ENCODE assay signal across 7 cellular contexts in the genomic region with DNA sequence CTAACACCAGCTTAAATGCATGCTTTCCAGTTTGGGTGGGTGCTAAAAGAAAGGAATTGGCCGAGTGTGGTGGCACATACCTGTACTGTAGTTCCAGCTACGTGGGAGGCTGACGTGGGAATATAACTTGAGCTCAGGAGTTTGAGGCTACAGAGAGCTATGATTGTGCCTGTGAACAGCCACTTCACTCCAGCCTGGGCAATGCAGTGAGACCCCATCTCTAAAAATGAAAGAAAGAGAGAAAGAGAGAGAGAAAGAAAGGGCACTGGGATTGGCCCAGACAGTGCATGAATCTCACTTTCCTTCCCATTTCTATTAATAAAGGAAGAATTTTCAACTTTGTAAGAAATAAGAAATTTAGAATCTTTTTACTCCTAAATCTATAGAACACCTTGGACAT.
"Had no signal": no experiment of that assay in that cellular context is flagged by ENCODE, and none has a peak within 500 bp of the region (broad histone marks: within the 10 kb centered on the region; RNA-seq: fewer than 3 reads in every experiment).

No MANE protein-coding gene starts in this region.

- DNase-seq: H7, IMR-90 had no signal

- FAIRE-seq: HTR-8/SVneo, K562 had no signal

- H2AFZ ChIP-seq: GM23338 had no signal

- H3K4me1 ChIP-seq: HAP-1 had no signal

- H3K36me3 ChIP-seq: HAP-1 had no signal

- ATAC-seq: GM23338, HCT116, K562 had no signal

- H3K4me2 ChIP-seq: GM23338 had no signal

- H3K27ac Mint-ChIP-seq: GM23338 had no signal

- H3K4me3 Mint-ChIP-seq: GM23338 had no signal

- H3K4me3 ChIP-seq: GM23338, HAP-1, K562 had no signal

- H3K9me3 ChIP-seq: HAP-1 had no signal

- H3K9me3 Mint-ChIP-seq: GM23338 had no signal
